Comparison of ENCODE assay signal across 8 cellular contexts in genomic region chr7:16645593-16646426, GRCh38.
DNase-seq lines count a peak whose midpoint lies in the region; ATAC-seq, FAIRE-seq and TF ChIP-seq lines count a peak whose summit lies in the region.

Gene ANKMY2, minus strand, starts transcription at chr7:16645754. Its CDS starts 181 bp downstream, at chr7:16645573.
Gene BZW2, plus strand, starts transcription at chr7:16646181. Its CDS starts 19,263 bp downstream, at chr7:16665444.

- DNase-seq in AG09309 (ENCODE audit: low read depth) (peak; percentile 87), NCI-H345 treated with DMSO at 0.1 percent for 48 hours (lab: John Stamatoyannopoulos, UW; ENCODE audit: unreplicated experiment) (peak; percentile 91)
- peak; percentile 86 to 88 for DNase-seq in central memory CD8-positive, alpha-beta T cell (ENCODE audit: low spot score in 2 of 2)
- peak; percentile 80 to 84 for DNase-seq in stimulated activated CD4-positive, alpha-beta T cell treated with anti-CD3 and anti-CD28 coated beads, Interleukin-12 subunit alpha, Interleukin-12 subunit beta, amount 100 ng/mL, for 24 hours (ENCODE audit: low read depth in 2 of 2)

- H3K4me3 ChIP-seq in AG09309 (ENCODE audit: control insufficient read depth, low read depth, low read length): peak within 1 kb of the TSS; percentile 72

- peak; percentile 76 for FAIRE-seq in islet of Langerhans (lab: Jason Lieb, UNC)

- TF ChIP-seq CTCF in AG09309 (IDR thresholded peaks at IDR 0.05; ENCODE audit: control insufficient read depth, insufficient read depth, low read depth, low read length, missing control alignments): no peak

- peaks cover 17% of the 10 kb centered on the region for H3K36me3 Mint-ChIP-seq in central memory CD8-positive, alpha-beta T cell (ENCODE audit: insufficient read depth)

- no peaks in the 10 kb centered on the region for H3K27me3 Mint-ChIP-seq in central memory CD8-positive, alpha-beta T cell

- no peaks in the 10 kb centered on the region for H3K9me3 Mint-ChIP-seq in central memory CD8-positive, alpha-beta T cell

- H3K4me1 Mint-ChIP-seq in central memory CD8-positive, alpha-beta T cell: peaks cover 64% of the 10 kb centered on the region

- peak; percentile 97 for ATAC-seq in GM19023 (IDR thresholded peaks at IDR 0.05; ENCODE audit: unreplicated experiment)
- peak; percentile 96 for ATAC-seq in HG03342 (IDR thresholded peaks at IDR 0.05; ENCODE audit: unreplicated experiment)
- ATAC-seq in activated CD4-positive, CD25-positive, alpha-beta regulatory T cell treated with anti-CD3 and anti-CD28 coated beads, Interleukin-2, amount 50 U/mL, for 24 hours: peak; percentile 92
- peak; percentile 85 for ATAC-seq in central memory CD8-positive, alpha-beta T cell (replicated peaks; ENCODE audit: extremely low read depth, poor library complexity, severe bottlenecking)

- peak within 1 kb of the TSS; percentile 98 for H3K4me3 Mint-ChIP-seq in central memory CD8-positive, alpha-beta T cell

- H3K27ac Mint-ChIP-seq in central memory CD8-positive, alpha-beta T cell (ENCODE audit: low read depth): peak within 1 kb of the TSS; percentile 94

Comparison
In these comparisons a context has a peak if more than half of its experiments do, and no peak if none do; other contexts are left out.
1. Peak in every context shown above with its lines: DNase-seq, ATAC-seq and H3K4me3 ChIP-seq.